ENCODE assay signal across 10 cellular contexts in genomic region chr18:58241877-58242276, GRCh38.
DNase-seq lines count a peak whose midpoint lies in the region; ATAC-seq and TF ChIP-seq lines count a peak whose summit lies in the region.
"Had no signal": no experiment of that assay in that cellular context is flagged by ENCODE, and none has a peak within 500 bp of the region (broad histone marks: within the 10 kb centered on the region; RNA-seq: fewer than 3 reads in every experiment).

No MANE protein-coding gene starts in this region.

- in situ Hi-C loops in astrocyte of the cerebellum (cut with HindIII; ENCODE audit: low sequenced_read_pairs), result no loop called here

- no peak for TF ChIP-seq CTCF in astrocyte of the cerebellum (IDR thresholded peaks at IDR 0.05; ENCODE audit: low read depth, low read length, missing control alignments)
- TF ChIP-seq CTCF in nephron progenitor cell (IDR thresholded peaks at IDR 0.05), result no peak

- ATAC-seq in HG03432 (IDR thresholded peaks at IDR 0.05; ENCODE audit: unreplicated experiment), result no peak
- ATAC-seq in activated T-helper 17 cell treated with anti-CD3 and anti-CD28 coated beads, Interleukin-2, amount 50 U/mL, for 72 hours (replicated peaks), result no peak

- DNase-seq in COLO668 (lab: John Stamatoyannopoulos, UW; ENCODE audit: unreplicated experiment) (peak; percentile 20), NCI-H1105 (lab: John Stamatoyannopoulos, UW) (peak; percentile 39), astrocyte of the cerebellum (ENCODE audit: low read depth) (peak; percentile 69), kidney tubule cell (ENCODE audit: low spot score) (peak; percentile 90), nephron progenitor cell (no peak)
- DNase-seq in stimulated activated CD4-positive, alpha-beta T cell treated with anti-CD3 and anti-CD28 coated beads, Interleukin-4, amount 100 ng/mL, for 1 hour, result no peak
- DNase-seq: activated naive CD4-positive, alpha-beta T cell treated with anti-CD3 and anti-CD28 coated beads for 36 hours; Calu3 had no signal

- H3K4me3 Mint-ChIP-seq in nephron progenitor cell, result no peak overlapping the region
- H3K4me3 Mint-ChIP-seq in activated T-helper 17 cell treated with anti-CD3 and anti-CD28 coated beads, Interleukin-2, amount 50 U/mL, for 72 hours, result no peak overlapping the region
- H3K4me3 Mint-ChIP-seq: activated naive CD4-positive, alpha-beta T cell treated with anti-CD3 and anti-CD28 coated beads for 36 hours had no signal

- H3K9me3 Mint-ChIP-seq in nephron progenitor cell, result no peaks in the 10 kb centered on the region
- H3K9me3 Mint-ChIP-seq in activated T-helper 17 cell treated with anti-CD3 and anti-CD28 coated beads, Interleukin-2, amount 50 U/mL, for 72 hours, result no peaks in the 10 kb centered on the region
- H3K9me3 Mint-ChIP-seq: activated naive CD4-positive, alpha-beta T cell treated with anti-CD3 and anti-CD28 coated beads for 36 hours had no signal

- no peak overlapping the region for H3K4me3 ChIP-seq in astrocyte of the cerebellum (ENCODE audit: low read depth, low read length)

- peaks cover 27% of the 10 kb centered on the region for H3K4me1 Mint-ChIP-seq in nephron progenitor cell
- H3K4me1 Mint-ChIP-seq in activated T-helper 17 cell treated with anti-CD3 and anti-CD28 coated beads, Interleukin-2, amount 50 U/mL, for 72 hours, result no peaks in the 10 kb centered on the region

- H3K36me3 Mint-ChIP-seq in nephron progenitor cell (ENCODE audit: low read depth), result no peaks in the 10 kb centered on the region
- H3K36me3 Mint-ChIP-seq in activated T-helper 17 cell treated with anti-CD3 and anti-CD28 coated beads, Interleukin-2, amount 50 U/mL, for 72 hours (ENCODE audit: low read depth), result no peaks in the 10 kb centered on the region

- no peak overlapping the region for H3K27ac Mint-ChIP-seq in nephron progenitor cell
- no peak overlapping the region for H3K27ac Mint-ChIP-seq in activated T-helper 17 cell treated with anti-CD3 and anti-CD28 coated beads, Interleukin-2, amount 50 U/mL, for 72 hours
- H3K27ac Mint-ChIP-seq: activated naive CD4-positive, alpha-beta T cell treated with anti-CD3 and anti-CD28 coated beads for 36 hours had no signal

- no peaks in the 10 kb centered on the region for H3K27me3 Mint-ChIP-seq in nephron progenitor cell (ENCODE audit: low read depth, poor library complexity)
- no peaks in the 10 kb centered on the region for H3K27me3 Mint-ChIP-seq in activated T-helper 17 cell treated with anti-CD3 and anti-CD28 coated beads, Interleukin-2, amount 50 U/mL, for 72 hours

Comparison
In these comparisons a context has a peak if more than half of its experiments do, and no peak if none do; other contexts are left out.
1. DNase-seq: peak in COLO668 (single experiment), NCI-H1105 (single experiment), astrocyte of the cerebellum (single experiment) and kidney tubule cell (single experiment); none in nephron progenitor cell (single experiment) and stimulated activated CD4-positive, alpha-beta T cell treated with anti-CD3 and anti-CD28 coated beads, Interleukin-4, amount 100 ng/mL, for 1 hour (single experiment).